Comparison of ENCODE assay signal across 24 cellular contexts in the genomic region with DNA sequence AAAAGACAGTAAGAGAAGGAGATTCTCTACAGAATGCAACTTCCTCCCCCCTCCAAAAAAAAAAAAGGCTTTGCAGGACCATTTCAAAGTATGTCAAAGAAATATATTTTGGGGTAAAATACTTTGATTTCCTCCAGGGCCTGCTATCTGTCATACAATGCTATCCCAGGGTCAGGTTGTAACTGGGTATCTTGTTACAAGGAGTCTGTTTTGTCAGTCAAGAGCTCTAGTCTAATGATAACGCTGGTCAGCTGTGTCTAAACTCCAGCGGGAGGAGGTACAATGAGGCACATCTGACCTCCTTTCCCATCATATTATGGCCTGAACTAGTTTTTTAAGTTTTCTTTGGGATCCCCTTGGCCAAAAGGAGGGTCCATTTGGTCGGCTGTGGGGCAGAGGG.
"Had no signal": no experiment of that assay in that cellular context is flagged by ENCODE, and none has a peak within 500 bp of the region (broad histone marks: within the 10 kb centered on the region; RNA-seq: fewer than 3 reads in every experiment).

No MANE protein-coding gene starts in this region.

- H3K9me3 ChIP-seq: SJCRH30 had no signal

- H3K4me3 ChIP-seq: K562, SJCRH30, SK-N-MC had no signal

- H3K4me1 Mint-ChIP-seq: IgD-negative memory B cell had no signal

- H3K27ac ChIP-seq: HL-60, KMS-11, RWPE1, SJCRH30, SK-N-MC had no signal

- H3K27ac Mint-ChIP-seq: IgD-negative memory B cell had no signal

- H3K27me3 ChIP-seq: SJCRH30 had no signal

- H3K9ac ChIP-seq: KMS-11 had no signal

- H3K36me3 ChIP-seq: SJCRH30 had no signal

- H3K4me2 ChIP-seq: KMS-11 had no signal

- H3K4me3 Mint-ChIP-seq: IgD-negative memory B cell had no signal

- H3K36me3 Mint-ChIP-seq: IgD-negative memory B cell had no signal

- DNase-seq: Kasumi-1, MM.1S, NCI-H1092 treated with DMSO at 0.1 percent for 48 hours, NCI-H1436, NCI-H187, NCI-H2029 treated with DMSO at 0.1 percent for 48 hours, NCI-H2171, NCI-H226, NCI-H446, NCI-H510A, NCI-H524 treated with DMSO at 0.1 percent for 48 hours, NCI-H69, NCI-H774, PC-3, SHP77 had no signal

- ATAC-seq: K562, Panc1, PC-3 had no signal

- FAIRE-seq: HTR-8/SVneo, K562 had no signal
